In the genomic region with DNA sequence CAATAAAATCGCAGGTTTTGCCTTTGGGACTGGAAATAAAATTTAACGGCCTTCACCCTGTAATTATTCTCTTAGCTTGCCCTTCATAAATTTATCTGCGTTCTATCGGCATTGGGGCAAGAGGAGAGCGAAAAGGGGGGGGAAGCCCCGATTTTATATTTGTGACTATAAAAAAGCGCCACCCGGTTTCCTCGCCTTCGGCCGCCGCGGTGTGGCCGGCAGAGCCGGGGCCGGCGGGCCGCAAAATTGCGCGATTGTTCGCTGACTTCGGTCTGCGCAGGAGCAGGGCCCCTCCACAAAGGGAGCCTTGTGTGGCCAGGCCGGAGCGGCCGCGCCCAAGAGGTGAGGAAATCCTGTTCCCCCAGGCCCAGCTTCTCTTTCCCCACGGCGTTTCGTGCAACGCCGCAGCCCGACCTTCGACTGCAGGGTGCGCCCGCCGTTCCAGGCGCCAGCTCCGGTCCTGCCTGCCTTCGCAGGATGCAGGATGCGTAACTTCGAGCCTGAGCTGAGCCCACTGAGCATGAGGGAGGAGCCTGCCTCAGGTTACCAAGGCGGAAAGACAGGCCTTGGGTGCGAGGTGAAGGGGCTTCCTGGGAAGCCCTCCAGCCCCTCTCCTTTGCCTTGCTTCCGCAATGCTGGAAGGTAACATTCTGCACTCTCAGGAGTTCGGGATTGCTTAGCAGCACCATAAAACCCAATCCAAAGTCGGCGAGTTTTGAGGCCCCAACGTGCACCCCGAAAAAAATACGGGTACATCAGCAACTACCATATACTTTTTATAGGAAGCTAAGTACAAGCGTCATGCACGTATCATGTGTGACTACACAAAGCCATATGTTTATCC, we compare ENCODE assay signal across 1 cellular context.
A peak's percentile ranks its signal among the peaks of the same experiment; 100 is the strongest.
TF ChIP-seq lines count a peak whose summit lies in the region.

No MANE protein-coding gene starts in this region.

TF ChIP-seq in WTC11, 78 proteins besides CTCF, POLR2A, EP300 and RAD21 (continued from another document):
- TF ChIP-seq, protein P1, sequence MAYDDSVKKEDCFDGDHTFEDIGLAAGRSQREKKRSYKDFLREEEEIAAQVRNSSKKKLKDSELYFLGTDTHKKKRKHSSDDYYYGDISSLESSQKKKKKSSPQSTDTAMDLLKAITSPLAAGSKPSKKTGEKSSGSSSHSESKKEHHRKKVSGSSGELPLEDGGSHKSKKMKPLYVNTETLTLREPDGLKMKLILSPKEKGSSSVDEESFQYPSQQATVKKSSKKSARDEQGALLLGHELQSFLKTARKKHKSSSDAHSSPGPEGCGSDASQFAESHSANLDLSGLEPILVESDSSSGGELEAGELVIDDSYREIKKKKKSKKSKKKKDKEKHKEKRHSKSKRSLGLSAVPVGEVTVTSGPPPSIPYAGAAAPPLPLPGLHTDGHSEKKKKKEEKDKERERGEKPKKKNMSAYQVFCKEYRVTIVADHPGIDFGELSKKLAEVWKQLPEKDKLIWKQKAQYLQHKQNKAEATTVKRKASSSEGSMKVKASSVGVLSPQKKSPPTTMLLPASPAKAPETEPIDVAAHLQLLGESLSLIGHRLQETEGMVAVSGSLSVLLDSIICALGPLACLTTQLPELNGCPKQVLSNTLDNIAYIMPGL (CRISPR knock-in tag; IDR thresholded peaks at IDR 0.05), result no peak
- 0 out of 2 replicates have a peak, but pooled peaks have one; percentile 61 for TF ChIP-seq FOXK1 (CRISPR knock-in tag; IDR thresholded peaks at IDR 0.05)
- peak; percentile 69; the same call in 1 of the 2 replicates for TF ChIP-seq TEAD1 (CRISPR knock-in tag; IDR thresholded peaks at IDR 0.05)
- TF ChIP-seq, protein P2, sequence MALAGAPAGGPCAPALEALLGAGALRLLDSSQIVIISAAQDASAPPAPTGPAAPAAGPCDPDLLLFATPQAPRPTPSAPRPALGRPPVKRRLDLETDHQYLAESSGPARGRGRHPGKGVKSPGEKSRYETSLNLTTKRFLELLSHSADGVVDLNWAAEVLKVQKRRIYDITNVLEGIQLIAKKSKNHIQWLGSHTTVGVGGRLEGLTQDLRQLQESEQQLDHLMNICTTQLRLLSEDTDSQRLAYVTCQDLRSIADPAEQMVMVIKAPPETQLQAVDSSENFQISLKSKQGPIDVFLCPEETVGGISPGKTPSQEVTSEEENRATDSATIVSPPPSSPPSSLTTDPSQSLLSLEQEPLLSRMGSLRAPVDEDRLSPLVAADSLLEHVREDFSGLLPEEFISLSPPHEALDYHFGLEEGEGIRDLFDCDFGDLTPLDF (CRISPR knock-in tag; IDR thresholded peaks at IDR 0.05), result no peak
- peak; percentile 74 for TF ChIP-seq ETV6 (CRISPR knock-in tag; IDR thresholded peaks at IDR 0.05)
- TF ChIP-seq, protein P3, sequence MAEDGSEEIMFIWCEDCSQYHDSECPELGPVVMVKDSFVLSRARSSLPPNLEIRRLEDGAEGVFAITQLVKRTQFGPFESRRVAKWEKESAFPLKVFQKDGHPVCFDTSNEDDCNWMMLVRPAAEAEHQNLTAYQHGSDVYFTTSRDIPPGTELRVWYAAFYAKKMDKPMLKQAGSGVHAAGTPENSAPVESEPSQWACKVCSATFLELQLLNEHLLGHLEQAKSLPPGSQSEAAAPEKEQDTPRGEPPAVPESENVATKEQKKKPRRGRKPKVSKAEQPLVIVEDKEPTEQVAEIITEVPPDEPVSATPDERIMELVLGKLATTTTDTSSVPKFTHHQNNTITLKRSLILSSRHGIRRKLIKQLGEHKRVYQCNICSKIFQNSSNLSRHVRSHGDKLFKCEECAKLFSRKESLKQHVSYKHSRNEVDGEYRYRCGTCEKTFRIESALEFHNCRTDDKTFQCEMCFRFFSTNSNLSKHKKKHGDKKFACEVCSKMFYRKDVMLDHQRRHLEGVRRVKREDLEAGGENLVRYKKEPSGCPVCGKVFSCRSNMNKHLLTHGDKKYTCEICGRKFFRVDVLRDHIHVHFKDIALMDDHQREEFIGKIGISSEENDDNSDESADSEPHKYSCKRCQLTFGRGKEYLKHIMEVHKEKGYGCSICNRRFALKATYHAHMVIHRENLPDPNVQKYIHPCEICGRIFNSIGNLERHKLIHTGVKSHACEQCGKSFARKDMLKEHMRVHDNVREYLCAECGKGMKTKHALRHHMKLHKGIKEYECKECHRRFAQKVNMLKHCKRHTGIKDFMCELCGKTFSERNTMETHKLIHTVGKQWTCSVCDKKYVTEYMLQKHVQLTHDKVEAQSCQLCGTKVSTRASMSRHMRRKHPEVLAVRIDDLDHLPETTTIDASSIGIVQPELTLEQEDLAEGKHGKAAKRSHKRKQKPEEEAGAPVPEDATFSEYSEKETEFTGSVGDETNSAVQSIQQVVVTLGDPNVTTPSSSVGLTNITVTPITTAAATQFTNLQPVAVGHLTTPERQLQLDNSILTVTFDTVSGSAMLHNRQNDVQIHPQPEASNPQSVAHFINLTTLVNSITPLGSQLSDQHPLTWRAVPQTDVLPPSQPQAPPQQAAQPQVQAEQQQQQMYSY (CRISPR knock-in tag; IDR thresholded peaks at IDR 0.05), result 0 out of 2 replicates have a peak, but pooled peaks have one; percentile 43
- TF ChIP-seq, protein P4, sequence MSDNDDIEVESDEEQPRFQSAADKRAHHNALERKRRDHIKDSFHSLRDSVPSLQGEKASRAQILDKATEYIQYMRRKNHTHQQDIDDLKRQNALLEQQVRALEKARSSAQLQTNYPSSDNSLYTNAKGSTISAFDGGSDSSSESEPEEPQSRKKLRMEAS (CRISPR knock-in tag; IDR thresholded peaks at IDR 0.05), result peak; percentile 67; the same call in 1 of the 2 replicates
- TF ChIP-seq, protein P5, sequence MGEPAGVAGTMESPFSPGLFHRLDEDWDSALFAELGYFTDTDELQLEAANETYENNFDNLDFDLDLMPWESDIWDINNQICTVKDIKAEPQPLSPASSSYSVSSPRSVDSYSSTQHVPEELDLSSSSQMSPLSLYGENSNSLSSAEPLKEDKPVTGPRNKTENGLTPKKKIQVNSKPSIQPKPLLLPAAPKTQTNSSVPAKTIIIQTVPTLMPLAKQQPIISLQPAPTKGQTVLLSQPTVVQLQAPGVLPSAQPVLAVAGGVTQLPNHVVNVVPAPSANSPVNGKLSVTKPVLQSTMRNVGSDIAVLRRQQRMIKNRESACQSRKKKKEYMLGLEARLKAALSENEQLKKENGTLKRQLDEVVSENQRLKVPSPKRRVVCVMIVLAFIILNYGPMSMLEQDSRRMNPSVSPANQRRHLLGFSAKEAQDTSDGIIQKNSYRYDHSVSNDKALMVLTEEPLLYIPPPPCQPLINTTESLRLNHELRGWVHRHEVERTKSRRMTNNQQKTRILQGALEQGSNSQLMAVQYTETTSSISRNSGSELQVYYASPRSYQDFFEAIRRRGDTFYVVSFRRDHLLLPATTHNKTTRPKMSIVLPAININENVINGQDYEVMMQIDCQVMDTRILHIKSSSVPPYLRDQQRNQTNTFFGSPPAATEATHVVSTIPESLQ (CRISPR knock-in tag; IDR thresholded peaks at IDR 0.05), result no peak
- TF ChIP-seq, protein P6, sequence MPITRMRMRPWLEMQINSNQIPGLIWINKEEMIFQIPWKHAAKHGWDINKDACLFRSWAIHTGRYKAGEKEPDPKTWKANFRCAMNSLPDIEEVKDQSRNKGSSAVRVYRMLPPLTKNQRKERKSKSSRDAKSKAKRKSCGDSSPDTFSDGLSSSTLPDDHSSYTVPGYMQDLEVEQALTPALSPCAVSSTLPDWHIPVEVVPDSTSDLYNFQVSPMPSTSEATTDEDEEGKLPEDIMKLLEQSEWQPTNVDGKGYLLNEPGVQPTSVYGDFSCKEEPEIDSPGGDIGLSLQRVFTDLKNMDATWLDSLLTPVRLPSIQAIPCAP (CRISPR knock-in tag; IDR thresholded peaks at IDR 0.05), result 0 out of 2 replicates have a peak, but pooled peaks have one; percentile 51
- peak; percentile 56; the same call in 1 of the 2 replicates for TF ChIP-seq FOXP1 (CRISPR knock-in tag; IDR thresholded peaks at IDR 0.05; ENCODE audit: borderline replicate concordance)
- TF ChIP-seq, protein P7, sequence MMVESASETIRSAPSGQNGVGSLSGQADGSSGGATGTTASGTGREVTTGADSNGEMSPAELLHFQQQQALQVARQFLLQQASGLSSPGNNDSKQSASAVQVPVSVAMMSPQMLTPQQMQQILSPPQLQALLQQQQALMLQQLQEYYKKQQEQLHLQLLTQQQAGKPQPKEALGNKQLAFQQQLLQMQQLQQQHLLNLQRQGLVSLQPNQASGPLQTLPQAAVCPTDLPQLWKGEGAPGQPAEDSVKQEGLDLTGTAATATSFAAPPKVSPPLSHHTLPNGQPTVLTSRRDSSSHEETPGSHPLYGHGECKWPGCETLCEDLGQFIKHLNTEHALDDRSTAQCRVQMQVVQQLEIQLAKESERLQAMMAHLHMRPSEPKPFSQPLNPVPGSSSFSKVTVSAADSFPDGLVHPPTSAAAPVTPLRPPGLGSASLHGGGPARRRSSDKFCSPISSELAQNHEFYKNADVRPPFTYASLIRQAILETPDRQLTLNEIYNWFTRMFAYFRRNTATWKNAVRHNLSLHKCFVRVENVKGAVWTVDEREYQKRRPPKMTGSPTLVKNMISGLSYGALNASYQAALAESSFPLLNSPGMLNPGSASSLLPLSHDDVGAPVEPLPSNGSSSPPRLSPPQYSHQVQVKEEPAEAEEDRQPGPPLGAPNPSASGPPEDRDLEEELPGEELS (CRISPR knock-in tag; IDR thresholded peaks at IDR 0.05), result peak; percentile 83
